9 cellular contexts compared by ENCODE assay signal in the genomic region with DNA sequence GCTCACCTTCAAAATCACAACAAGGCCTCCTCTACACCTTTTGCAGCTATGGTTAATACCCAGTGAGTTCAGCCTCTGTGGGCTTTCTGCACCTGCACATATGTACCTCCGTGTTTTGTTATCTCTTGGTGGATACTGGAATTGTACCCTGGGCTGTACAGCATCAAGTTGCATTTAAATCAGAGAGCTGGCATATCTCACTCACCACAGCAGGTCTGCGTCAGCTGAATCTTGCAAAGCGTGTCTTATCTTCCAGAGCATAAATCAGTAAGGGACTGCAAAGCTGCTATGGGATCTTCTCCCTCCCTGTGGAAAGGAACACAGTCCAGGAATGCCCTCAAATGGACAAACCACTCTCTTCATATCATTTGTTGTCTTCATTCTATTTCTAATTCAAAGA.
"Had no signal": no experiment of that assay in that cellular context is flagged by ENCODE, and none has a peak within 500 bp of the region (broad histone marks: within the 10 kb centered on the region; RNA-seq: fewer than 3 reads in every experiment).

No MANE protein-coding gene starts in this region.

- DNase-seq: H9, HCEC 1CT, HFFc6 had no signal

- FAIRE-seq: H1, H54, HepG2 had no signal

- ATAC-seq: GM23338, HepG2 had no signal

- H3K27ac Mint-ChIP-seq: GM23338, HFFc6 had no signal

- H2AFZ ChIP-seq: GM23338 had no signal

- H3K27ac ChIP-seq: HL-60 had no signal

- H3K4me1 Mint-ChIP-seq: IgD-negative memory B cell had no signal

- H3K27me3 Mint-ChIP-seq: IgD-negative memory B cell had no signal

- H3K36me3 Mint-ChIP-seq: IgD-negative memory B cell had no signal

- H3K4me3 Mint-ChIP-seq: GM23338, H9, HFFc6, IgD-negative memory B cell had no signal

- H3K4me2 ChIP-seq: GM23338 had no signal

- H3K4me3 ChIP-seq: GM23338 had no signal
